ENCODE assay signal across 1 cellular context in the genomic region with DNA sequence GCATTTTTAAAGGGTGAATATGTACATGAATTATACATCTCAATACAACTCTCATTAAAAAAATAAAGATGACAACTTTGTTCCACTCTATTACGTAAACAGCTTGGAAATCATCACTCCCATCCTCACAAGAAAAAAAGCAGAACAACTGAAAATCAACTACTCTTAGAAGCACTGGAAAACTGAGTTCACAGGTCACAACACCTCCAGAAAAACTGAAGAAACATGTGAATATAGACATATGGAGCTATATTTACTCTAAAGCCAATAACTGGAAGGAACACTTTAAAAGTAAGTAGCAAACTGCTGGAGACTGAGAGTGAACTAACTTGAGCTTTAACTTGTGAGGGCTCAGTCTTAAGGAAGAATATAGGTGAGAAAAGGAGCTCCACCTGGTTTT.
TF ChIP-seq lines count a peak whose summit lies in the region.

No MANE protein-coding gene starts in this region.

TF ChIP-seq in GM23338, 12 proteins besides CTCF, POLR2A, EP300 and RAD21 (continued from another document):
- TF ChIP-seq, protein P1, sequence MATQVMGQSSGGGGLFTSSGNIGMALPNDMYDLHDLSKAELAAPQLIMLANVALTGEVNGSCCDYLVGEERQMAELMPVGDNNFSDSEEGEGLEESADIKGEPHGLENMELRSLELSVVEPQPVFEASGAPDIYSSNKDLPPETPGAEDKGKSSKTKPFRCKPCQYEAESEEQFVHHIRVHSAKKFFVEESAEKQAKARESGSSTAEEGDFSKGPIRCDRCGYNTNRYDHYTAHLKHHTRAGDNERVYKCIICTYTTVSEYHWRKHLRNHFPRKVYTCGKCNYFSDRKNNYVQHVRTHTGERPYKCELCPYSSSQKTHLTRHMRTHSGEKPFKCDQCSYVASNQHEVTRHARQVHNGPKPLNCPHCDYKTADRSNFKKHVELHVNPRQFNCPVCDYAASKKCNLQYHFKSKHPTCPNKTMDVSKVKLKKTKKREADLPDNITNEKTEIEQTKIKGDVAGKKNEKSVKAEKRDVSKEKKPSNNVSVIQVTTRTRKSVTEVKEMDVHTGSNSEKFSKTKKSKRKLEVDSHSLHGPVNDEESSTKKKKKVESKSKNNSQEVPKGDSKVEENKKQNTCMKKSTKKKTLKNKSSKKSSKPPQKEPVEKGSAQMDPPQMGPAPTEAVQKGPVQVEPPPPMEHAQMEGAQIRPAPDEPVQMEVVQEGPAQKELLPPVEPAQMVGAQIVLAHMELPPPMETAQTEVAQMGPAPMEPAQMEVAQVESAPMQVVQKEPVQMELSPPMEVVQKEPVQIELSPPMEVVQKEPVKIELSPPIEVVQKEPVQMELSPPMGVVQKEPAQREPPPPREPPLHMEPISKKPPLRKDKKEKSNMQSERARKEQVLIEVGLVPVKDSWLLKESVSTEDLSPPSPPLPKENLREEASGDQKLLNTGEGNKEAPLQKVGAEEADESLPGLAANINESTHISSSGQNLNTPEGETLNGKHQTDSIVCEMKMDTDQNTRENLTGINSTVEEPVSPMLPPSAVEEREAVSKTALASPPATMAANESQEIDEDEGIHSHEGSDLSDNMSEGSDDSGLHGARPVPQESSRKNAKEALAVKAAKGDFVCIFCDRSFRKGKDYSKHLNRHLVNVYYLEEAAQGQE (IDR thresholded peaks at IDR 0.05; ENCODE audit: unreplicated experiment) = no peak
- TF ChIP-seq, protein P2, sequence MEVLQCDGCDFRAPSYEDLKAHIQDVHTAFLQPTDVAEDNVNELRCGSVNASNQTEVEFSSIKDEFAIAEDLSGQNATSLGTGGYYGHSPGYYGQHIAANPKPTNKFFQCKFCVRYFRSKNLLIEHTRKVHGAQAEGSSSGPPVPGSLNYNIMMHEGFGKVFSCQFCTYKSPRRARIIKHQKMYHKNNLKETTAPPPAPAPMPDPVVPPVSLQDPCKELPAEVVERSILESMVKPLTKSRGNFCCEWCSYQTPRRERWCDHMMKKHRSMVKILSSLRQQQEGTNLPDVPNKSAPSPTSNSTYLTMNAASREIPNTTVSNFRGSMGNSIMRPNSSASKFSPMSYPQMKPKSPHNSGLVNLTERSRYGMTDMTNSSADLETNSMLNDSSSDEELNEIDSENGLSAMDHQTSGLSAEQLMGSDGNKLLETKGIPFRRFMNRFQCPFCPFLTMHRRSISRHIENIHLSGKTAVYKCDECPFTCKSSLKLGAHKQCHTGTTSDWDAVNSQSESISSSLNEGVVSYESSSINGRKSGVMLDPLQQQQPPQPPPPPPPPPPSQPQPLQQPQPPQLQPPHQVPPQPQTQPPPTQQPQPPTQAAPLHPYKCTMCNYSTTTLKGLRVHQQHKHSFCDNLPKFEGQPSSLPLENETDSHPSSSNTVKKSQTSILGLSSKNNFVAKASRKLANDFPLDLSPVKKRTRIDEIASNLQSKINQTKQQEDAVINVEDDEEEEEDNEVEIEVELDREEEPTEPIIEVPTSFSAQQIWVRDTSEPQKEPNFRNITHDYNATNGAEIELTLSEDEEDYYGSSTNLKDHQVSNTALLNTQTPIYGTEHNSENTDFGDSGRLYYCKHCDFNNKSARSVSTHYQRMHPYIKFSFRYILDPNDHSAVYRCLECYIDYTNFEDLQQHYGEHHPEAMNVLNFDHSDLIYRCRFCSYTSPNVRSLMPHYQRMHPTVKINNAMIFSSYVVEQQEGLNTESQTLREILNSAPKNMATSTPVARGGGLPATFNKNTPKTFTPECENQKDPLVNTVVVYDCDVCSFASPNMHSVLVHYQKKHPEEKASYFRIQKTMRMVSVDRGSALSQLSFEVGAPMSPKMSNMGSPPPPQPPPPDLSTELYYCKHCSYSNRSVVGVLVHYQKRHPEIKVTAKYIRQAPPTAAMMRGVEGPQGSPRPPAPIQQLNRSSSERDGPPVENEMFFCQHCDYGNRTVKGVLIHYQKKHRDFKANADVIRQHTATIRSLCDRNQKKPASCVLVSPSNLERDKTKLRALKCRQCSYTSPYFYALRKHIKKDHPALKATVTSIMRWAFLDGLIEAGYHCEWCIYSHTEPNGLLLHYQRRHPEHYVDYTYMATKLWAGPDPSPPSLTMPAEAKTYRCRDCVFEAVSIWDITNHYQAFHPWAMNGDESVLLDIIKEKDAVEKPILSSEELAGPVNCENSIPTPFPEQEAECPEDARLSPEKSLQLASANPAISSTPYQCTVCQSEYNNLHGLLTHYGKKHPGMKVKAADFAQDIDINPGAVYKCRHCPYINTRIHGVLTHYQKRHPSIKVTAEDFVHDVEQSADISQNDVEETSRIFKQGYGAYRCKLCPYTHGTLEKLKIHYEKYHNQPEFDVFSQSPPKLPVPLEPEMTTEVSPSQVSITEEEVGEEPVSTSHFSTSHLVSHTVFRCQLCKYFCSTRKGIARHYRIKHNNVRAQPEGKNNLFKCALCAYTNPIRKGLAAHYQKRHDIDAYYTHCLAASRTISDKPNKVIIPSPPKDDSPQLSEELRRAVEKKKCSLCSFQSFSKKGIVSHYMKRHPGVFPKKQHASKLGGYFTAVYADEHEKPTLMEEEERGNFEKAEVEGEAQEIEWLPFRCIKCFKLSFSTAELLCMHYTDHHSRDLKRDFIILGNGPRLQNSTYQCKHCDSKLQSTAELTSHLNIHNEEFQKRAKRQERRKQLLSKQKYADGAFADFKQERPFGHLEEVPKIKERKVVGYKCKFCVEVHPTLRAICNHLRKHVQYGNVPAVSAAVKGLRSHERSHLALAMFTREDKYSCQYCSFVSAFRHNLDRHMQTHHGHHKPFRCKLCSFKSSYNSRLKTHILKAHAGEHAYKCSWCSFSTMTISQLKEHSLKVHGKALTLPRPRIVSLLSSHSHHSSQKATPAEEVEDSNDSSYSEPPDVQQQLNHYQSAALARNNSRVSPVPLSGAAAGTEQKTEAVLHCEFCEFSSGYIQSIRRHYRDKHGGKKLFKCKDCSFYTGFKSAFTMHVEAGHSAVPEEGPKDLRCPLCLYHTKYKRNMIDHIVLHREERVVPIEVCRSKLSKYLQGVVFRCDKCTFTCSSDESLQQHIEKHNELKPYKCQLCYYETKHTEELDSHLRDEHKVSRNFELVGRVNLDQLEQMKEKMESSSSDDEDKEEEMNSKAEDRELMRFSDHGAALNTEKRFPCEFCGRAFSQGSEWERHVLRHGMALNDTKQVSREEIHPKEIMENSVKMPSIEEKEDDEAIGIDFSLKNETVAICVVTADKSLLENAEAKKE (CRISPR knock-in tag; IDR thresholded peaks at IDR 0.05) = no peak
- no peak for TF ChIP-seq CREB1 (CRISPR knock-in tag; IDR thresholded peaks at IDR 0.05; ENCODE audit: low read depth)
- TF ChIP-seq STAT1 (IDR thresholded peaks at IDR 0.05; ENCODE audit: unreplicated experiment) = no peak
- no peak for TF ChIP-seq NANOG (IDR thresholded peaks at IDR 0.05; ENCODE audit: borderline replicate concordance)
- TF ChIP-seq, protein P3, sequence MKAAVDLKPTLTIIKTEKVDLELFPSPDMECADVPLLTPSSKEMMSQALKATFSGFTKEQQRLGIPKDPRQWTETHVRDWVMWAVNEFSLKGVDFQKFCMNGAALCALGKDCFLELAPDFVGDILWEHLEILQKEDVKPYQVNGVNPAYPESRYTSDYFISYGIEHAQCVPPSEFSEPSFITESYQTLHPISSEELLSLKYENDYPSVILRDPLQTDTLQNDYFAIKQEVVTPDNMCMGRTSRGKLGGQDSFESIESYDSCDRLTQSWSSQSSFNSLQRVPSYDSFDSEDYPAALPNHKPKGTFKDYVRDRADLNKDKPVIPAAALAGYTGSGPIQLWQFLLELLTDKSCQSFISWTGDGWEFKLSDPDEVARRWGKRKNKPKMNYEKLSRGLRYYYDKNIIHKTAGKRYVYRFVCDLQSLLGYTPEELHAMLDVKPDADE (IDR thresholded peaks at IDR 0.05) = no peak
- no peak for TF ChIP-seq POLR2AphosphoS5 (IDR thresholded peaks at IDR 0.05; ENCODE audit: low read depth)
- no peak for TF ChIP-seq JUNB (IDR thresholded peaks at IDR 0.05; ENCODE audit: unreplicated experiment)
- no peak for TF ChIP-seq ZNF331 (CRISPR knock-in tag; IDR thresholded peaks at IDR 0.05; ENCODE audit: low read depth)
- TF ChIP-seq EZH2 (IDR thresholded peaks at IDR 0.05; ENCODE audit: low read depth, unreplicated experiment) = no peak
- no peak for TF ChIP-seq EZH2phosphoT487 (IDR thresholded peaks at IDR 0.05; ENCODE audit: unreplicated experiment)
